Comparison of ENCODE assay signal across 11 cellular contexts in the genomic region with DNA sequence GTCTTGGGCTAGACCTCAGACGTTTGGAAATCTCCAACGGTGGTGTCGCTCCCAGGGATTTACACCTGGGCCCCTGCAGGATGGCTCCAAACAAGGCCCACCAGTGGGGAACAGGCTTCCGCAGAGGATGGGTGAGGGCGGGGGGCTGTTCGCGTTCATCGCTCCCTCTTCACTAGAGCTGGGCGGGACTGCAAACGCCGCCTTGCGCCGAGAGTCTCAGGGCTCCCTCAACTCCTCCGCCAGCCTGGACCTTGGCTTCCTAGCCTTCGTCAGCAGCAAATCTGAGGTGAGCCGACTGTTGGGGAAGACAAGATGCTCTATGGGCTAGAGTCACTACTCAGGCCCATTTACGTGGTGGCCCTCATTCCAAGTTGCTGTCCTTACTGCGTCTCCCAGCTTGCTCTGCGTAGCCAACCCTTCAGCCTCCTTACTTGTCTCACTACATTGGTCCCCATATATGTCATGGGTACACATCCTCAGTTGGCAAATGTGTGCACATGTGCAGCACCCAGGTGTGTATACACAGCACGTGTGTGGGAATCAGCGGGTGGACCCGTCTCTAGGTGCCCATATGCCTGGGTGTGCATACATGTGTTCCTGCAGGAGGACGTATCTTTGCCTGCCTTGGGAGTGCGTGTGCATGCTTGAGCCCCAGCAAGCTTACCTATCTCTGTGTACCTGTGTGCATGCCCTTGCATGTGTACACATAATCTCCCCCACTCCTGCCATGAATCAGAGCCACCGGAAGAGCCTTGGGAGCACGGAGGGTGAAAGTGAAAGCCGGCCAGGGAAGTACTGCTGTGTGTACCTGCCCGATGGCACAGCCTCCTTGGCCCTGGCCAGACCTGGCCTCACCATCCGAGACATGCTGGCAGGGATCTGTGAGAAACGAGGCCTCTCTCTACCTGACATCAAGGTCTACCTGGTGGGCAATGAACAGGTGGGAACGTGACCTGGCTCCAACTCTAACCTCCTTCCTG. TPM values are rescaled to one million over a fixed set of nuclear protein-coding genes. Genes with fewer than 3 reads are reported as not detected.
DNase-seq lines count a peak whose midpoint lies in the region; FAIRE-seq and TF ChIP-seq lines count a peak whose summit lies in the region.
"Had no signal": no experiment of that assay in that cellular context is flagged by ENCODE, and none has a peak within 500 bp of the region (broad histone marks: within the 10 kb centered on the region; RNA-seq: fewer than 3 reads in every experiment).

No MANE protein-coding gene starts in this region.

- FAIRE-seq in H1 (lab: Jason Lieb, UNC) = no peak

- H3K14ac ChIP-seq in H1 (ENCODE audit: insufficient read length) = no peak overlapping the region

- no peaks in the 10 kb centered on the region for H3K9me3 Mint-ChIP-seq in activated naive CD4-positive, alpha-beta T cell treated with anti-CD3 and anti-CD28 coated beads, Interleukin-2, amount 50 U/mL, for 24 hours

- H2BK15ac ChIP-seq in H1 (ENCODE audit: low read length) = peak overlapping the region; percentile 97; the same call in 1 of the 2 replicates
- H2BK15ac ChIP-seq in mesendoderm (replicated peaks; ENCODE audit: low read depth) = no peak overlapping the region

- TF ChIP-seq POLR2A in H1 (IDR thresholded peaks at IDR 0.05; ENCODE audit: control extremely low read depth in 1 of 2, low read depth in 2 of 2, low read length in 2 of 2) = no peak

- POLR2A ChIA-PET in H1 (lab: Charles Lee; ENCODE audit: partially characterized antibody) = interaction anchor here (0.7 to 5.9 kb wide), 11 partner anchors 10 to 236 kb away, joined by 3 to 66 read pairs (median 5); a partner anchor contains a TSS

- no peak overlapping the region for H2BK20ac ChIP-seq in H1 (ENCODE audit: low read length)

- H3K27ac Mint-ChIP-seq in activated naive CD4-positive, alpha-beta T cell treated with anti-CD3 and anti-CD28 coated beads, Interleukin-2, amount 50 U/mL, for 24 hours = peak overlapping the region; percentile 63

- 85% methylated on average over 31 of the region's 31 CpGs; no CpG with 5 or more reads in 1 of the 2 experiments for WGBS in H1 (ENCODE audit: extremely low coverage in 1 of 2, insufficient coverage in 1 of 2, insufficient read length in 1 of 2, insufficient replicate concordance in 2 of 2, low coverage in 1 of 2, low lambda C conversion rate in 2 of 2, missing lambda C conversion rate in 1 of 2), 2 experiments
- WGBS in mesendoderm (ENCODE audit: extremely low coverage, insufficient coverage, low lambda C conversion rate) = no CpG with 5 or more reads among the region's 31 CpGs

- H4K20me1 ChIP-seq in H1 (replicated peaks in 1 of 2; ENCODE audit: control insufficient read depth in 1 of 2, insufficient read depth in 2 of 2, low read length in 2 of 2) = peaks cover 0 to 8% of the 10 kb centered on the region in 2 experiments

- no peak overlapping the region for H3K9ac ChIP-seq in H1 (replicated peaks in 1 of 4; ENCODE audit: extremely low read depth in 1 of 4, low read depth in 3 of 4, low read length in 3 of 4)
- H3K9ac ChIP-seq in mesendoderm (ENCODE audit: low read length) = peak overlapping the region; percentile 62

- no peak overlapping the region for H2BK5ac ChIP-seq in H1 (ENCODE audit: low read depth, low read length)
- H2BK5ac ChIP-seq in mesendoderm (ENCODE audit: low read length) = no peak overlapping the region

- H3K23me2 ChIP-seq in H1 (ENCODE audit: low read depth, low read length) = peaks cover 22% of the 10 kb centered on the region; the same call in 1 of the 2 replicates

- H3K36me3 ChIP-seq in H1 (ENCODE audit: control insufficient read depth in 2 of 4, insufficient read depth in 4 of 4, low read length in 3 of 4) (no peaks in the 10 kb centered on the region), mesendoderm (ENCODE audit: control insufficient read depth, insufficient read depth, low read length) (no peaks in the 10 kb centered on the region)
- H3K36me3 ChIP-seq: prostate gland had no signal

- H3K27me3 ChIP-seq in H1 (replicated peaks in 1 of 4; ENCODE audit: control insufficient read depth in 3 of 4, extremely low read depth in 1 of 4, insufficient read depth in 3 of 4, low read length in 3 of 4) (peaks cover 1 to 17% (median 13%) of the 10 kb centered on the region in 4 experiments; a peak in 5 of 7 replicates), mesendoderm (ENCODE audit: insufficient read depth, low read length, poor library complexity) (no peaks in the 10 kb centered on the region)

- H3K56ac ChIP-seq in H1 (replicated peaks; ENCODE audit: insufficient read length, low read depth, low read length) (no peak overlapping the region), mesendoderm (ENCODE audit: low read length) (peak overlapping the region; percentile 81)

- no peak for TF ChIP-seq EP300 in H1 (IDR thresholded peaks at IDR 0.05; ENCODE audit: borderline replicate concordance in 1 of 2, low read depth in 2 of 2, low read length in 2 of 2)

- peak overlapping the region; percentile 95 for H2AK5ac ChIP-seq in H1 (ENCODE audit: low read depth, low read length)
- no peak overlapping the region for H2AK5ac ChIP-seq in mesendoderm (ENCODE audit: low read length)

- H3K27ac ChIP-seq in H1 (ENCODE audit: low read depth, low read length) = no peak overlapping the region
- no peak overlapping the region for H3K27ac ChIP-seq in mesendoderm (ENCODE audit: low read depth, low read length)
- H3K27ac ChIP-seq in substantia nigra (ENCODE audit: low read depth, low read length, poor library complexity, severe bottlenecking) = no peak overlapping the region

- H3K4me2 ChIP-seq in H1 (ENCODE audit: insufficient read depth in 1 of 2, low read depth in 2 of 2, low read length in 2 of 2) (peak overlapping the region; percentile 80 to 86), mesendoderm (ENCODE audit: low read length) (no peak overlapping the region)

- no peak for TF ChIP-seq CTCF in H1 (IDR thresholded peaks at IDR 0.05; ENCODE audit: control extremely low read depth in 1 of 3, insufficient read depth in 1 of 3, low read depth in 1 of 3, low read length in 3 of 3)

- no peak overlapping the region for H3K23ac ChIP-seq in H1 (ENCODE audit: insufficient read length)
- H3K23ac ChIP-seq in mesendoderm (ENCODE audit: low read length) = no peak overlapping the region

- H4K8ac ChIP-seq in H1 (ENCODE audit: extremely low read depth, insufficient read depth, low read length) = no peak overlapping the region
- H4K8ac ChIP-seq in mesendoderm (ENCODE audit: low read depth, low read length) = no peak overlapping the region

- H4K5ac ChIP-seq in H1 (ENCODE audit: insufficient read length, low read depth, low read length) = no peak overlapping the region
- no peak overlapping the region for H4K5ac ChIP-seq in mesendoderm (ENCODE audit: low read length)

- peak overlapping the region; percentile 23 for H4K91ac ChIP-seq in H1 (replicated peaks; ENCODE audit: insufficient read length, low read length)

- H3K4me3 Mint-ChIP-seq in activated naive CD4-positive, alpha-beta T cell treated with anti-CD3 and anti-CD28 coated beads, Interleukin-2, amount 50 U/mL, for 24 hours = no peak overlapping the region

- H3K18ac ChIP-seq in H1 (ENCODE audit: extremely low read depth, low read length) (peak overlapping the region; percentile 97; the same call in 1 of the 2 replicates), mesendoderm (ENCODE audit: low read length) (no peak overlapping the region)

- H3K79me1 ChIP-seq in H1 (ENCODE audit: low read depth, low read length) (peaks cover 7% of the 10 kb centered on the region; the same call in 1 of the 2 replicates), mesendoderm (ENCODE audit: low read length) (no peaks in the 10 kb centered on the region)

- H3K36me3 Mint-ChIP-seq in activated naive CD4-positive, alpha-beta T cell treated with anti-CD3 and anti-CD28 coated beads, Interleukin-2, amount 50 U/mL, for 24 hours = peaks cover 9% of the 10 kb centered on the region

- no peaks in the 10 kb centered on the region for H3K9me3 ChIP-seq in H1 (ENCODE audit: insufficient read depth in 2 of 2, low read depth in 1 of 2, low read length in 1 of 2)
- H3K9me3 ChIP-seq: prostate gland had no signal

- H2BK12ac ChIP-seq in H1 (ENCODE audit: low read depth, low read length) = peak overlapping the region; percentile 35; the same call in 1 of the 2 replicates

- peak overlapping the region; percentile 44 to 65 (median 55); a peak in 6 of 8 replicates for H3K4me3 ChIP-seq in H1 (ENCODE audit: extremely low read depth in 1 of 4, insufficient read depth in 2 of 4, low read depth in 3 of 4, low read length in 4 of 4)
- H3K4me3 ChIP-seq in mesendoderm (ENCODE audit: low read length) = no peak overlapping the region

- H3K4ac ChIP-seq in H1 (replicated peaks; ENCODE audit: insufficient read length, low read depth, low read length) (peak overlapping the region; percentile 50), mesendoderm (ENCODE audit: low read depth, low read length) (no peak overlapping the region)

- peaks cover 71% of the 10 kb centered on the region for H3K4me1 Mint-ChIP-seq in activated naive CD4-positive, alpha-beta T cell treated with anti-CD3 and anti-CD28 coated beads, Interleukin-2, amount 50 U/mL, for 24 hours

- no peak for DNase-seq in activated naive CD4-positive, alpha-beta T cell (lab: John Stamatoyannopoulos, UW)
- DNase-seq in H1 (ENCODE audit: low read depth in 1 of 2, low spot score in 2 of 2) (no peak), mesendoderm (no peak), HuH-7 (ENCODE audit: low spot score) (no peak), MV-4-11 (lab: John Stamatoyannopoulos, UW) (no peak), NCI-H2107 (lab: John Stamatoyannopoulos, UW) (no peak), substantia nigra (lab: John Stamatoyannopoulos, UW) (no peak)
- DNase-seq: DMS79 treated with DMSO at 0.1 percent for 48 hours had no signal

- TF ChIP-seq RAD21 in H1 (IDR thresholded peaks at IDR 0.05 in 1 of 2, conservative IDR thresholded peaks at IDR 0.05 in 1 of 2; ENCODE audit: low read depth in 2 of 2, low read length in 2 of 2) = no peak

- H2BK120ac ChIP-seq in H1 (replicated peaks; ENCODE audit: low read depth, low read length) (no peak overlapping the region), mesendoderm (ENCODE audit: low read depth, low read length) (no peak overlapping the region)

- no peaks in the 10 kb centered on the region for H3K27me3 Mint-ChIP-seq in activated naive CD4-positive, alpha-beta T cell treated with anti-CD3 and anti-CD28 coated beads, Interleukin-2, amount 50 U/mL, for 24 hours

- no peaks in the 10 kb centered on the region for H3K79me2 ChIP-seq in H1 (ENCODE audit: control insufficient read depth in 1 of 2, insufficient read depth in 2 of 2, low read length in 2 of 2)
- H3K79me2 ChIP-seq in mesendoderm (ENCODE audit: control insufficient read depth, insufficient read depth, low read length) = no peaks in the 10 kb centered on the region

- CTCF ChIA-PET in H1 (lab: Charles Lee; ENCODE audit: partially characterized antibody) = interaction anchor here (0.6 to 16.9 kb wide), 20 partner anchors 7 to 261 kb away, joined by 3 to 363 read pairs (median 11); a partner anchor contains a TSS

- no peak overlapping the region for H2AFZ ChIP-seq in H1 (ENCODE audit: low read length)

- H3K4me1 ChIP-seq in H1 (replicated peaks in 1 of 4; ENCODE audit: control insufficient read depth in 3 of 4, insufficient read depth in 4 of 4, low read length in 3 of 4) (peaks cover 8 to 32% (median 31%) of the 10 kb centered on the region in 4 experiments), mesendoderm (ENCODE audit: control insufficient read depth, low read depth, low read length) (peaks cover 12% of the 10 kb centered on the region)

RNA-seq across cellular contexts. Expression of a gene that starts 10.5 kb away (rescaled TPM):
- 20.6 and 24.4 TPM in 2 replicates for total RNA-seq in H1 (2021; fragmentation: NEBNext Ultra II Directional; extraction: Animal tissue kit (Norgen Biotek cat#: 25700))
- polyA plus RNA-seq in H1 (2011; rRNA removed) = 46.1 and 66.5 TPM in 2 replicates
- 51.6 TPM for polyA plus RNA-seq in H1 (2011; cell fraction: cytosol; rRNA removed)
- 82.0 TPM for polyA plus RNA-seq in H1 (2011; cell fraction: nucleus; rRNA removed)
- 20.9 to 27.7 TPM (median 23.7 TPM) in 4 replicates for polyA plus RNA-seq in H1 (2012, experiment 1 of 2)
- 29.1 TPM for polyA plus RNA-seq in H1 (2012, experiment 2 of 2)
- 36.7 TPM for polyA plus RNA-seq in H1 (2013, experiment 1 of 2)
- 35.2 TPM for polyA plus RNA-seq in H1 (2013, experiment 2 of 2)
- polyA minus RNA-seq in H1 (2011; rRNA and poly(A)+ RNA removed) = 11.1 and 11.2 TPM in 2 replicates
- polyA minus RNA-seq in H1 (2011; cell fraction: cytosol; rRNA and poly(A)+ RNA removed) = 12.8 TPM
- polyA minus RNA-seq in H1 (2011; cell fraction: nucleus; rRNA and poly(A)+ RNA removed) = 22.4 TPM
- polyA plus RNA-seq in mesendoderm (2013, experiment 1 of 2) = 8.6 TPM
- 8.8 TPM for polyA plus RNA-seq in mesendoderm (2013, experiment 2 of 2)

RNA-seq across cellular contexts. Expression of a gene that starts 16.0 kb away (rescaled TPM):
- not detected in 2 replicates for total RNA-seq in H1 (2021; fragmentation: NEBNext Ultra II Directional; extraction: Animal tissue kit (Norgen Biotek cat#: 25700))
- polyA plus RNA-seq in H1 (2011; rRNA removed) = not detected in 2 replicates
- polyA plus RNA-seq in H1 (2011; cell fraction: cytosol; rRNA removed) = not detected
- not detected for polyA plus RNA-seq in H1 (2011; cell fraction: nucleus; rRNA removed)
- polyA plus RNA-seq in H1 (2012, experiment 1 of 2) = not detected in 4 replicates
- not detected for polyA plus RNA-seq in H1 (2012, experiment 2 of 2)
- not detected for polyA plus RNA-seq in H1 (2013, experiment 1 of 2)
- polyA plus RNA-seq in H1 (2013, experiment 2 of 2) = not detected
- not detected in 2 replicates for polyA minus RNA-seq in H1 (2011; rRNA and poly(A)+ RNA removed)
- not detected for polyA minus RNA-seq in H1 (2011; cell fraction: cytosol; rRNA and poly(A)+ RNA removed)
- polyA minus RNA-seq in H1 (2011; cell fraction: nucleus; rRNA and poly(A)+ RNA removed) = not detected
- not detected for polyA plus RNA-seq in mesendoderm (2013, experiment 1 of 2)
- polyA plus RNA-seq in mesendoderm (2013, experiment 2 of 2) = not detected
- total RNA-seq: prostate gland had no signal

RNA-seq across cellular contexts. Expression of a gene that starts 16.8 kb away (rescaled TPM):
- 116 and 119 TPM in 2 replicates for total RNA-seq in H1 (2021; fragmentation: NEBNext Ultra II Directional; extraction: Animal tissue kit (Norgen Biotek cat#: 25700))
- polyA plus RNA-seq in H1 (2011; rRNA removed) = 225 and 357 TPM in 2 replicates
- polyA plus RNA-seq in H1 (2011; cell fraction: cytosol; rRNA removed) = 233 TPM
- 287 TPM for polyA plus RNA-seq in H1 (2011; cell fraction: nucleus; rRNA removed)
- polyA plus RNA-seq in H1 (2012, experiment 1 of 2) = 71.3 to 172 TPM (median 159 TPM) in 4 replicates
- polyA plus RNA-seq in H1 (2012, experiment 2 of 2) = 312 TPM
- 320 TPM for polyA plus RNA-seq in H1 (2013, experiment 1 of 2)
- polyA plus RNA-seq in H1 (2013, experiment 2 of 2) = 368 TPM
- 177 and 184 TPM in 2 replicates for polyA minus RNA-seq in H1 (2011; rRNA and poly(A)+ RNA removed)
- polyA minus RNA-seq in H1 (2011; cell fraction: cytosol; rRNA and poly(A)+ RNA removed) = 176 TPM
- 115 TPM for polyA minus RNA-seq in H1 (2011; cell fraction: nucleus; rRNA and poly(A)+ RNA removed)
- polyA plus RNA-seq in mesendoderm (2013, experiment 1 of 2) = 179 TPM
- 188 TPM for polyA plus RNA-seq in mesendoderm (2013, experiment 2 of 2)

RNA-seq across cellular contexts. Expression of a gene that starts 32.2 kb away (rescaled TPM):
- not detected in 2 replicates for total RNA-seq in H1 (2021; fragmentation: NEBNext Ultra II Directional; extraction: Animal tissue kit (Norgen Biotek cat#: 25700))
- polyA plus RNA-seq in H1 (2011; rRNA removed) = not detected in 2 replicates
- polyA plus RNA-seq in H1 (2011; cell fraction: cytosol; rRNA removed) = not detected
- not detected for polyA plus RNA-seq in H1 (2011; cell fraction: nucleus; rRNA removed)
- polyA plus RNA-seq in H1 (2012, experiment 1 of 2) = not detected in 4 replicates
- polyA plus RNA-seq in H1 (2012, experiment 2 of 2) = not detected
- polyA plus RNA-seq in H1 (2013, experiment 1 of 2) = not detected
- not detected for polyA plus RNA-seq in H1 (2013, experiment 2 of 2)
- polyA minus RNA-seq in H1 (2011; rRNA and poly(A)+ RNA removed) = not detected in 2 replicates
- not detected for polyA minus RNA-seq in H1 (2011; cell fraction: cytosol; rRNA and poly(A)+ RNA removed)
- not detected for polyA minus RNA-seq in H1 (2011; cell fraction: nucleus; rRNA and poly(A)+ RNA removed)
- polyA plus RNA-seq in mesendoderm (2013, experiment 1 of 2) = not detected
- polyA plus RNA-seq in mesendoderm (2013, experiment 2 of 2) = not detected
- total RNA-seq: PC-3, prostate gland had no signal

RNA-seq across cellular contexts. Expression of a gene that starts 41.1 kb away (rescaled TPM):
- 5.4 and 6.5 TPM in 2 replicates for total RNA-seq in H1 (2021; fragmentation: NEBNext Ultra II Directional; extraction: Animal tissue kit (Norgen Biotek cat#: 25700))
- polyA plus RNA-seq in H1 (2011; rRNA removed) = 7.8 and 12.0 TPM in 2 replicates
- 6.0 TPM for polyA plus RNA-seq in H1 (2011; cell fraction: cytosol; rRNA removed)
- 5.0 TPM for polyA plus RNA-seq in H1 (2011; cell fraction: nucleus; rRNA removed)
- 3.5 to 7.1 TPM (median 4.9 TPM) in 4 replicates for polyA plus RNA-seq in H1 (2012, experiment 1 of 2)
- polyA plus RNA-seq in H1 (2012, experiment 2 of 2) = 3.5 TPM
- polyA plus RNA-seq in H1 (2013, experiment 1 of 2) = 2.6 TPM
- 3.1 TPM for polyA plus RNA-seq in H1 (2013, experiment 2 of 2)
- 0.85 and 0.88 TPM in 2 replicates for polyA minus RNA-seq in H1 (2011; rRNA and poly(A)+ RNA removed)
- polyA minus RNA-seq in H1 (2011; cell fraction: cytosol; rRNA and poly(A)+ RNA removed) = 2.3 TPM
- 2.7 TPM for polyA minus RNA-seq in H1 (2011; cell fraction: nucleus; rRNA and poly(A)+ RNA removed)
- 0.24 TPM for polyA plus RNA-seq in mesendoderm (2013, experiment 1 of 2)
- polyA plus RNA-seq in mesendoderm (2013, experiment 2 of 2) = 0.25 TPM
